ENCODE assay signal across 8 cellular contexts in genomic region chr1:243849089-243850012, GRCh38. TPM values are rescaled to one million over a fixed set of nuclear protein-coding genes. Genes with fewer than 3 reads are reported as not detected.
A peak's percentile ranks its signal among the peaks of the same experiment; 100 is the strongest.
DNase-seq lines count a peak whose midpoint lies in the region; ATAC-seq and TF ChIP-seq lines count a peak whose summit lies in the region.

No MANE protein-coding gene starts in this region.

- ATAC-seq in HG02588 (IDR thresholded peaks at IDR 0.05; ENCODE audit: unreplicated experiment) = peak; percentile 26
- ATAC-seq in left lung = peak; percentile 42
- no peak for ATAC-seq in HG02870 (IDR thresholded peaks at IDR 0.05; ENCODE audit: unreplicated experiment)

- peaks cover 0 to 56% of the 10 kb centered on the region in 2 donors for H3K27me3 ChIP-seq in left lung

- TF ChIP-seq CTCF in left lung (IDR thresholded peaks at IDR 0.05) = no peak

- CTCF ChIA-PET in activated CD4-positive, alpha-beta T cell treated with anti-CD3 and anti-CD28 coated beads, Interleukin-2, amount 10 ng/mL, durations not matched to agents 7 days and 5 days (lab: Charles Lee) = no interaction called here

- DNase-seq in ELR (ENCODE audit: low read depth) (peak; percentile 75), NCI-H2171 (lab: John Stamatoyannopoulos, UW) (peak; percentile 59), dedifferentiated amniotic fluid mesenchymal stem cell (ENCODE audit: extremely low spot score) (peak; percentile 52), left lung (peak; percentile 43 to 81)
- DNase-seq in activated CD4-positive, alpha-beta T cell treated with anti-CD3 and anti-CD28 coated beads, Interleukin-2, amount 10 ng/mL, durations not matched to agents 7 days and 5 days = peak; percentile 44
- peak; percentile 65 to 73 for DNase-seq in stimulated activated CD4-positive, alpha-beta T cell treated with anti-CD3 and anti-CD28 coated beads, Interleukin-2, amount 100 ng/mL, for 24 hours

- H3K9me3 ChIP-seq in left lung = no peaks in the 10 kb centered on the region

- no peaks in the 10 kb centered on the region for H3K36me3 ChIP-seq in left lung

- POLR2A ChIA-PET in activated CD4-positive, alpha-beta T cell treated with anti-CD3 and anti-CD28 coated beads, Interleukin-2, amount 10 ng/mL, durations not matched to agents 7 days and 5 days (lab: Charles Lee) = no interaction called here

- H3K4me3 Mint-ChIP-seq in activated CD4-positive, alpha-beta T cell treated with anti-CD3 and anti-CD28 coated beads, Interleukin-2, amount 10 ng/mL, durations not matched to agents 7 days and 5 days = peak overlapping the region; percentile 89

- peak overlapping the region; percentile 90 to 91 for H3K27ac ChIP-seq in left lung

- H3K27ac Mint-ChIP-seq in activated CD4-positive, alpha-beta T cell treated with anti-CD3 and anti-CD28 coated beads, Interleukin-2, amount 10 ng/mL, durations not matched to agents 7 days and 5 days = peak overlapping the region; percentile 94

- peaks cover 3% of the 10 kb centered on the region for H3K36me3 Mint-ChIP-seq in activated CD4-positive, alpha-beta T cell treated with anti-CD3 and anti-CD28 coated beads, Interleukin-2, amount 10 ng/mL, durations not matched to agents 7 days and 5 days (ENCODE audit: low read depth)

- peaks cover 26% of the 10 kb centered on the region for H3K4me1 Mint-ChIP-seq in activated CD4-positive, alpha-beta T cell treated with anti-CD3 and anti-CD28 coated beads, Interleukin-2, amount 10 ng/mL, durations not matched to agents 7 days and 5 days

- peak overlapping the region; percentile 50 to 71 for H3K4me3 ChIP-seq in left lung

- peaks cover 0 to 17% of the 10 kb centered on the region in 2 donors for H3K4me1 ChIP-seq in left lung

- intact Hi-C loops in left lung (cut with DNase I) = no loop called here

- H3K9me3 Mint-ChIP-seq in activated CD4-positive, alpha-beta T cell treated with anti-CD3 and anti-CD28 coated beads, Interleukin-2, amount 10 ng/mL, durations not matched to agents 7 days and 5 days = no peaks in the 10 kb centered on the region

- H3K27me3 Mint-ChIP-seq in activated CD4-positive, alpha-beta T cell treated with anti-CD3 and anti-CD28 coated beads, Interleukin-2, amount 10 ng/mL, durations not matched to agents 7 days and 5 days = peaks cover 21% of the 10 kb centered on the region

RNA-seq across cellular contexts. Expression of gene AKT3, which starts 0.7 kb away (rescaled TPM):
- total RNA-seq in activated CD4-positive, alpha-beta T cell treated with anti-CD3 and anti-CD28 coated beads, Interleukin-2, amount 10 ng/mL, durations not matched to agents 7 days and 5 days = 10 to 100 TPM; 28.3 to 31.5 TPM
- total RNA-seq in left lung = 10 to 100 TPM; 34.5 to 44.9 TPM
